In genomic region chr4:86549163-86549788, GRCh38 we compare ENCODE assay signal across 34 cellular contexts. TPM values are rescaled to one million over a fixed set of nuclear protein-coding genes. Genes with fewer than 3 reads are reported as not detected.
A peak's percentile ranks its signal among the peaks of the same experiment; 100 is the strongest.
DNase-seq lines count a peak whose midpoint lies in the region; ATAC-seq, FAIRE-seq and TF ChIP-seq lines count a peak whose summit lies in the region.
"Had no signal": no experiment of that assay in that cellular context is flagged by ENCODE, and none has a peak within 500 bp of the region (broad histone marks: within the 10 kb centered on the region; RNA-seq: fewer than 3 reads in every experiment).

No MANE protein-coding gene starts in this region.

- no peaks in the 10 kb centered on the region for H3K27me3 Mint-ChIP-seq in astrocyte (ENCODE audit: low read depth, unreplicated experiment)
- H3K27me3 Mint-ChIP-seq: type B pancreatic cell had no signal

- WGBS in pancreas, 2 donors: 88 to 93% methylated on average over 4 of the region's 4 CpGs

- H3K9ac ChIP-seq in astrocyte (ENCODE audit: low read length): no peak overlapping the region
- H3K9ac ChIP-seq: parathyroid adenoma, SK-N-SH had no signal

- no peaks in the 10 kb centered on the region for H4K20me1 ChIP-seq in astrocyte (ENCODE audit: insufficient read depth, low read length)

- H3K4me1 ChIP-seq in astrocyte (ENCODE audit: insufficient read depth, low read length) (no peaks in the 10 kb centered on the region), pancreas (no peaks in the 10 kb centered on the region)
- H3K4me1 ChIP-seq: body of pancreas, parathyroid adenoma had no signal

- H3K9me3 ChIP-seq in astrocyte (ENCODE audit: insufficient read depth, low read depth, low read length) (no peaks in the 10 kb centered on the region), pancreas (no peaks in the 10 kb centered on the region)
- H3K9me3 ChIP-seq: body of pancreas, left ventricle myocardium inferior, SK-N-SH had no signal

- no peaks in the 10 kb centered on the region for H3K9me3 Mint-ChIP-seq in astrocyte (ENCODE audit: unreplicated experiment)
- H3K9me3 Mint-ChIP-seq: activated naive CD8-positive, alpha-beta T cell treated with anti-CD3 and anti-CD28 coated beads, Interleukin-2, amount 50 U/mL, for 24 hours; type B pancreatic cell had no signal

- H3K4me3 ChIP-seq in astrocyte (ENCODE audit: insufficient read depth, low read depth, low read length) (no peak overlapping the region), foreskin fibroblast (ENCODE audit: low read depth in 1 of 2, low read length in 2 of 2) (no peak overlapping the region), pancreas (no peak overlapping the region)
- H3K4me3 ChIP-seq: body of pancreas, left ventricle myocardium inferior, smooth muscle cell had no signal

- no peak overlapping the region for H3K27ac ChIP-seq in astrocyte (ENCODE audit: low read depth, low read length)
- H3K27ac ChIP-seq in pancreas: no peak overlapping the region
- H3K27ac ChIP-seq: body of pancreas, left ventricle myocardium inferior, parathyroid adenoma had no signal

- H3K4me3 Mint-ChIP-seq in astrocyte (ENCODE audit: unreplicated experiment): no peak overlapping the region
- H3K4me3 Mint-ChIP-seq: activated naive CD8-positive, alpha-beta T cell treated with anti-CD3 and anti-CD28 coated beads, Interleukin-2, amount 50 U/mL, for 24 hours; CD4-positive, CD25-positive, alpha-beta regulatory T cell; immature natural killer cell; neural crest cell; T-helper 1 cell treated with Interleukin-12 subunit alpha and Interleukin-12 subunit beta and Interleukin-4 antibody, amounts not matched to agents 30 μg/mL and 1 μg/mL, for 36 hours; type B pancreatic cell had no signal

- H3K27me3 ChIP-seq in astrocyte (ENCODE audit: insufficient read depth, low read length) (no peaks in the 10 kb centered on the region), pancreas (no peaks in the 10 kb centered on the region)
- H3K27me3 ChIP-seq: body of pancreas had no signal

- no peak overlapping the region for H2AFZ ChIP-seq in astrocyte (ENCODE audit: low read depth, low read length)
- H2AFZ ChIP-seq: parathyroid adenoma had no signal

- no peak overlapping the region for H3K27ac Mint-ChIP-seq in astrocyte (ENCODE audit: unreplicated experiment)
- H3K27ac Mint-ChIP-seq: activated naive CD8-positive, alpha-beta T cell treated with anti-CD3 and anti-CD28 coated beads, Interleukin-2, amount 50 U/mL, for 24 hours; CD4-positive, CD25-positive, alpha-beta regulatory T cell; immature natural killer cell; T-helper 1 cell treated with Interleukin-12 subunit alpha and Interleukin-12 subunit beta and Interleukin-4 antibody, amounts not matched to agents 30 μg/mL and 1 μg/mL, for 36 hours; type B pancreatic cell had no signal

- TF ChIP-seq CTCF in astrocyte (IDR thresholded peaks at IDR 0.05; ENCODE audit: insufficient read depth, low read depth, low read length) (no peak), foreskin fibroblast (IDR thresholded peaks at IDR 0.05; ENCODE audit: low read depth, low read length) (no peak), pancreas (IDR thresholded peaks at IDR 0.05) (no peak)

- H3K4me1 Mint-ChIP-seq in astrocyte (ENCODE audit: low read depth, unreplicated experiment): peaks cover 16% of the 10 kb centered on the region

- no peak overlapping the region for H3K4me2 ChIP-seq in astrocyte (ENCODE audit: low read length)
- H3K4me2 ChIP-seq: SK-N-SH, smooth muscle cell had no signal

- FAIRE-seq in astrocyte (lab: Jason Lieb, UNC) (no peak), pancreas (lab: Jason Lieb, UNC) (no peak)
- FAIRE-seq: endometrium had no signal

- H3K36me3 ChIP-seq in astrocyte (ENCODE audit: insufficient read depth, low read length): no peaks in the 10 kb centered on the region
- no peaks in the 10 kb centered on the region for H3K36me3 ChIP-seq in pancreas
- H3K36me3 ChIP-seq: left ventricle myocardium inferior had no signal

- no peaks in the 10 kb centered on the region for H3K36me3 Mint-ChIP-seq in astrocyte (ENCODE audit: low read depth, unreplicated experiment)
- H3K36me3 Mint-ChIP-seq: CD4-positive, CD25-positive, alpha-beta regulatory T cell; immature natural killer cell had no signal

- H3K79me2 ChIP-seq in astrocyte (ENCODE audit: insufficient read depth, low read length): no peaks in the 10 kb centered on the region
- H3K79me2 ChIP-seq: parathyroid adenoma had no signal

- DNase-seq in A172 (ENCODE audit: low spot score): peak; percentile 2
- peak; percentile 45 for DNase-seq in HT1080 (ENCODE audit: low read depth)
- peak; percentile 28 for DNase-seq in astrocyte (ENCODE audit: low read depth)
- peak; percentile 32 to 66 for DNase-seq in foreskin fibroblast
- no peak for DNase-seq in NCI-H1105 (lab: John Stamatoyannopoulos, UW)
- no peak for DNase-seq in pancreas
- DNase-seq: 8988T; activated CD4-positive, alpha-beta T cell treated with anti-CD3 and anti-CD28 coated beads, Interleukin-2, amount 50 U/mL, for 4 hours; activated naive CD4-positive, alpha-beta T cell; activated naive CD8-positive, alpha-beta T cell treated with anti-CD3 and anti-CD28 coated beads, Interleukin-2, amount 50 U/mL, for 24 hours; activated T-cell treated with anti-CD3 and anti-CD28 coated beads, Interleukin-2, amount 50 U/mL, for 48 hours; body of pancreas; Calu3; CD4-positive, CD25-positive, alpha-beta regulatory T cell; cerebellar nuclear complex; DND-41; immature natural killer cell; left ventricle myocardium inferior; mesendoderm; NCI-H1105 treated with DMSO at 0.1 percent for 48 hours; NCI-H187 treated with DMSO at 0.1 percent for 48 hours; NCI-H2171 treated with DMSO at 0.1 percent for 48 hours; NCI-H510A treated with DMSO at 0.1 percent for 48 hours; SK-N-SH; stimulated activated naive CD4-positive, alpha-beta T cell had no signal

- intact Hi-C loops in pancreas (cut with DNase I): no loop called here

- ATAC-seq in GM18511 (IDR thresholded peaks at IDR 0.05; ENCODE audit: unreplicated experiment) (no peak), HG03097 (IDR thresholded peaks at IDR 0.05; ENCODE audit: low FRiP score, unreplicated experiment) (no peak), pancreas (no peak)
- ATAC-seq: activated naive CD8-positive, alpha-beta T cell treated with anti-CD3 and anti-CD28 coated beads, Interleukin-2, amount 50 U/mL, for 24 hours; body of pancreas; HCT116 had no signal

RNA-seq across cellular contexts. Expression of gene PTPN13, which starts 44.8 kb away (rescaled TPM):
- total RNA-seq in A172 (2014; rRNA removed; shearing (Covaris generic)): 5.9 and 7.0 TPM in 2 replicates
- total RNA-seq in HT1080 (2014; rRNA removed; shearing (Covaris generic)): 7.9 and 12.0 TPM in 2 replicates
- polyA plus RNA-seq in HT1080 (2015; cell fraction: cytosol; rRNA removed): 4.7 and 7.8 TPM in 2 replicates
- 13.0 and 13.4 TPM in 2 replicates for polyA plus RNA-seq in HT1080 (2015; cell fraction: nucleus; rRNA removed)
- total RNA-seq in astrocyte (46.2 and 50.3 TPM in 2 replicates), pancreas (1 to 10 TPM; 6.3 to 9.1 (median 7.3) TPM)
- 1 to 10 TPM; 1.9 to 5.6 TPM for polyA plus RNA-seq in pancreas
- polyA plus RNA-seq: immature natural killer cell had no signal

Comparison
In these comparisons a context has a peak if more than half of its experiments do, and no peak if none do; other contexts are left out.
1. DNase-seq: peak in A172 (single experiment), HT1080 (single experiment), astrocyte (single experiment) and foreskin fibroblast (2 of 2); none in NCI-H1105 (single experiment) and pancreas (0 of 6).